In genomic region chr3:41007399-41007798, GRCh38 we compare ENCODE assay signal across 8 cellular contexts.
"Had no signal": no experiment of that assay in that cellular context is flagged by ENCODE, and none has a peak within 500 bp of the region (broad histone marks: within the 10 kb centered on the region; RNA-seq: fewer than 3 reads in every experiment).

No MANE protein-coding gene starts in this region.

- DNase-seq: GM23248, GOT3, H7, HFFc6, KG1 had no signal

- ATAC-seq: HCT116 had no signal

- H3K9me3 ChIP-seq: HAP-1 had no signal

- H3K9ac ChIP-seq: GM23248 had no signal

- FAIRE-seq: HTR-8/SVneo had no signal

- H3K27ac ChIP-seq: GM23248 had no signal

- H2AFZ ChIP-seq: GM23248 had no signal

- H3K36me3 ChIP-seq: HAP-1 had no signal

- H3K4me3 ChIP-seq: GM23248, HAP-1 had no signal

- H3K4me1 ChIP-seq: HAP-1 had no signal
